Comparison of ENCODE assay signal across 9 cellular contexts in genomic region chr15:49421991-49422390, GRCh38. TPM values are rescaled to one million over a fixed set of nuclear protein-coding genes. Genes with fewer than 3 reads are reported as not detected.
DNase-seq lines count a peak whose midpoint lies in the region; ATAC-seq, FAIRE-seq and TF ChIP-seq lines count a peak whose summit lies in the region.
"Had no signal": no experiment of that assay in that cellular context is flagged by ENCODE, and none has a peak within 500 bp of the region (broad histone marks: within the 10 kb centered on the region; RNA-seq: fewer than 3 reads in every experiment).

No MANE protein-coding gene starts in this region.

- TF ChIP-seq POLR2A in breast epithelium (IDR thresholded peaks at IDR 0.05), result no peak

- peak; percentile 67 for ATAC-seq in RWPE2 (ENCODE audit: low read depth)

- no peaks in the 10 kb centered on the region for H3K9me3 ChIP-seq in RWPE2 (ENCODE audit: severe bottlenecking)
- no peaks in the 10 kb centered on the region for H3K9me3 ChIP-seq in breast epithelium
- no peaks in the 10 kb centered on the region for H3K9me3 ChIP-seq in kidney (ENCODE audit: control insufficient read depth in 1 of 2, low read length in 2 of 2)
- H3K9me3 ChIP-seq: BLaER1 treated with 17β-estradiol and CSF1 and Interleukin-3, amounts not matched to agents 10 nM and 100 nM had no signal

- peak; percentile 10 for DNase-seq in DMS79 treated with DMSO at 0.1 percent for 48 hours (lab: John Stamatoyannopoulos, UW)
- no peak for DNase-seq in DMS79 (lab: John Stamatoyannopoulos, UW)
- DNase-seq in HT-29 (ENCODE audit: low spot score), result peak; percentile 82
- no peak for DNase-seq in RWPE2 (ENCODE audit: low spot score)
- no peak for DNase-seq in breast epithelium (ENCODE audit: low spot score in 2 of 2)
- DNase-seq in kidney, result peak; percentile 29
- DNase-seq in stimulated activated CD4-positive, alpha-beta T cell treated with anti-CD3 and anti-CD28 coated beads, Interleukin-2, amount 100 ng/mL, for 24 hours, result peak; percentile 20 to 21
- DNase-seq in foreskin melanocyte, result no peak

- TF ChIP-seq CTCF in RWPE2 (IDR thresholded peaks at IDR 0.05; ENCODE audit: poor library complexity, severe bottlenecking), result peak; percentile 99
- peak; percentile 90 to 98 (median 95) for TF ChIP-seq CTCF in breast epithelium (IDR thresholded peaks at IDR 0.05)
- TF ChIP-seq CTCF in kidney (IDR thresholded peaks at IDR 0.05; ENCODE audit: borderline replicate concordance, extremely low read depth, insufficient read depth), result peak; percentile 77

- H3K27me3 ChIP-seq in RWPE2 (ENCODE audit: insufficient read depth, poor library complexity, severe bottlenecking) (no peaks in the 10 kb centered on the region), breast epithelium (no peaks in the 10 kb centered on the region)
- H3K27me3 ChIP-seq: BLaER1 treated with 17β-estradiol and CSF1 and Interleukin-3, amounts not matched to agents 10 nM and 100 nM had no signal

- intact Hi-C loops in breast epithelium (cut with DNase I; ENCODE audit: low total_unique reads), result no loop called here
- intact Hi-C loops in kidney (cut with DNase I), result loop anchor here (10.0 kb wide), 1 partner anchor 187 kb away; no protein-coding TSS in a partner anchor

- H3K27ac ChIP-seq in RWPE2 (ENCODE audit: poor library complexity, severe bottlenecking), result no peak overlapping the region
- peak overlapping the region in 1 of 2 donors; percentile 76 for H3K27ac ChIP-seq in breast epithelium
- no peak overlapping the region for H3K27ac ChIP-seq in kidney (ENCODE audit: low read depth in 2 of 2, low read length in 2 of 2)
- H3K27ac ChIP-seq: BLaER1 treated with 17β-estradiol and CSF1 and Interleukin-3, amounts not matched to agents 10 nM and 100 nM had no signal

- H3K4me1 ChIP-seq in RWPE2 (ENCODE audit: insufficient read depth, poor library complexity, severe bottlenecking) (no peaks in the 10 kb centered on the region), breast epithelium (no peaks in the 10 kb centered on the region), kidney (ENCODE audit: control insufficient read depth in 1 of 2, insufficient read depth in 1 of 2, low read depth in 1 of 2, low read length in 2 of 2) (no peaks in the 10 kb centered on the region)
- H3K4me1 ChIP-seq: BLaER1 treated with 17β-estradiol and CSF1 and Interleukin-3, amounts not matched to agents 10 nM and 100 nM had no signal

- H3K4me3 ChIP-seq in RWPE2 (ENCODE audit: severe bottlenecking) (no peak overlapping the region), breast epithelium (peak overlapping the region; percentile 23 to 67 (median 35)), kidney (ENCODE audit: low read length in 2 of 2) (peak overlapping the region; percentile 14 to 59)
- H3K4me3 ChIP-seq: BLaER1 treated with 17β-estradiol and CSF1 and Interleukin-3, amounts not matched to agents 10 nM and 100 nM had no signal

- H3K36me3 ChIP-seq in RWPE2 (ENCODE audit: low read depth) (no peaks in the 10 kb centered on the region), breast epithelium (no peaks in the 10 kb centered on the region), kidney (ENCODE audit: control insufficient read depth in 1 of 2, insufficient read depth in 2 of 2, low read length in 2 of 2) (no peaks in the 10 kb centered on the region)
- H3K36me3 ChIP-seq: BLaER1 treated with 17β-estradiol and CSF1 and Interleukin-3, amounts not matched to agents 10 nM and 100 nM had no signal

- peak; percentile 86 for FAIRE-seq in kidney (lab: Jason Lieb, UNC)

- no peak overlapping the region for H3K9ac ChIP-seq in kidney (ENCODE audit: low read length in 2 of 2)
- H3K9ac ChIP-seq: BLaER1 treated with 17β-estradiol and CSF1 and Interleukin-3, amounts not matched to agents 10 nM and 100 nM had no signal

RNA-seq across cellular contexts. Expression of gene FGF7, which starts 1.1 kb away (rescaled TPM):
- total RNA-seq in HT-29 (2014; rRNA removed; shearing (Covaris generic)), result not detected in 2 replicates
- total RNA-seq in breast epithelium, result 100 to 1,000 TPM in 1 of 3 donors, 10 to 100 TPM in 2; 33.7 to 178 (median 42.9) TPM
- total RNA-seq in kidney, result 23.8 TPM
- polyA plus RNA-seq in kidney (ENCODE audit: insufficient read depth, low read depth, low replicate concordance), result 3.8 TPM

Comparison
In these comparisons a context has a peak if more than half of its experiments do, and no peak if none do; other contexts are left out.
1. DNase-seq: peak in DMS79 treated with DMSO at 0.1 percent for 48 hours (single experiment), HT-29 (single experiment), kidney (single experiment) and stimulated activated CD4-positive, alpha-beta T cell treated with anti-CD3 and anti-CD28 coated beads, Interleukin-2, amount 100 ng/mL, for 24 hours (2 of 2); none in DMS79 (single experiment), RWPE2 (single experiment), breast epithelium (0 of 2) and foreskin melanocyte (single experiment).
2. RNA of gene FGF7, which starts 1.1 kb away (total RNA-seq): 33.7 to 178 TPM in breast epithelium and 23.8 TPM in kidney (single experiment); not detected in HT-29; every median in the first group is over 10 times any median in the second.
3. Peak in every context shown above with its lines, with median percentiles within 50 percentile points of each other: CTCF ChIP-seq.